Comparison of ENCODE assay signal across 8 cellular contexts in genomic region chr3:48273594-48274211, GRCh38. TPM values are rescaled to one million over a fixed set of nuclear protein-coding genes. Genes with fewer than 3 reads are reported as not detected.
DNase-seq lines count a peak whose midpoint lies in the region; ATAC-seq and TF ChIP-seq lines count a peak whose summit lies in the region.

No MANE protein-coding gene starts in this region.

- H3K4me3 ChIP-seq in GM23248 (no peak overlapping the region), epithelial cell of proximal tubule (ENCODE audit: low read depth, low read length) (no peak overlapping the region)
- no peak overlapping the region for H3K4me3 ChIP-seq in naive thymus-derived CD4-positive, alpha-beta T cell (ENCODE audit: low read length)

- 2 to 5% methylated on average over 9 of the region's 9 CpGs for whole genome bisulfite sequencing in GM23248 (ENCODE audit: low coverage in 1 of 2, low lambda C conversion rate in 2 of 2, missing lambda C conversion rate in 2 of 2), 2 experiments

- CTCF ChIA-PET in naive thymus-derived CD4-positive, alpha-beta T cell (lab: Charles Lee), result interaction anchor here (0.6 to 2.1 kb wide), 8 partner anchors 24 to 409 kb away, joined by 3 to 22 read pairs (median 4); partner anchors contain the start of gene NME6

- H3K9me3 ChIP-seq in GM23248 (ENCODE audit: low read depth), result no peaks in the 10 kb centered on the region
- no peaks in the 10 kb centered on the region for H3K9me3 ChIP-seq in naive thymus-derived CD4-positive, alpha-beta T cell (ENCODE audit: control insufficient read depth in 2 of 3, low read length in 3 of 3)

- H3K36me3 ChIP-seq in GM23248 (ENCODE audit: low read depth), result no peaks in the 10 kb centered on the region
- no peaks in the 10 kb centered on the region for H3K36me3 ChIP-seq in naive thymus-derived CD4-positive, alpha-beta T cell (ENCODE audit: control insufficient read depth in 2 of 3, insufficient read depth in 3 of 3, low read length in 3 of 3)

- H3K79me2 ChIP-seq in GM23248 (ENCODE audit: insufficient read depth), result no peaks in the 10 kb centered on the region

- H3K4me1 Mint-ChIP-seq in naive thymus-derived CD4-positive, alpha-beta T cell, result peaks cover 6 to 29% (median 21%) of the 10 kb centered on the region in 7 donors

- H3K9me2 ChIP-seq in GM23248 (ENCODE audit: insufficient read depth), result no peaks in the 10 kb centered on the region

- no peak overlapping the region for H2AFZ ChIP-seq in GM23248

- H4K20me1 ChIP-seq in GM23248 (ENCODE audit: insufficient read depth), result no peaks in the 10 kb centered on the region

- H3F3A ChIP-seq in GM23248 (ENCODE audit: insufficient read depth), result no peaks in the 10 kb centered on the region

- no peak overlapping the region for H3K27ac ChIP-seq in GM23248
- no peak overlapping the region for H3K27ac ChIP-seq in naive thymus-derived CD4-positive, alpha-beta T cell (ENCODE audit: low read depth, low read length)

- peak overlapping the region in 4 of 9 donors; percentile 8 to 74 (median 51) for H3K27ac Mint-ChIP-seq in naive thymus-derived CD4-positive, alpha-beta T cell

- no peaks in the 10 kb centered on the region for H3K27me3 Mint-ChIP-seq in naive thymus-derived CD4-positive, alpha-beta T cell

- no peaks in the 10 kb centered on the region for H3K4me1 ChIP-seq in GM23248 (ENCODE audit: insufficient read depth)
- H3K4me1 ChIP-seq in naive thymus-derived CD4-positive, alpha-beta T cell (ENCODE audit: control insufficient read depth in 2 of 2, insufficient read depth in 2 of 2, low read length in 2 of 2), result peaks cover 4 to 14% of the 10 kb centered on the region in 2 donors

- no peak overlapping the region for H3K4me3 Mint-ChIP-seq in naive thymus-derived CD4-positive, alpha-beta T cell

- DNase-seq in AML-193 (lab: John Stamatoyannopoulos, UW) (peak; percentile 85 to 86), GM23248 (peak; percentile 70), NCI-H526 (lab: John Stamatoyannopoulos, UW) (peak; percentile 20 to 76), epithelial cell of proximal tubule (ENCODE audit: low read depth) (no peak), superior temporal gyrus (ENCODE audit: extremely low spot score) (peak; percentile 86)
- DNase-seq in activated CD8-positive, alpha-beta memory T cell treated with anti-CD3 and anti-CD28 coated beads for 4 hours (ENCODE audit: low read depth in 2 of 2), result peak; percentile 11 to 15
- DNase-seq in naive thymus-derived CD4-positive, alpha-beta T cell, result peak in 8 of 9 donors; percentile 37 to 66 (median 55)

- peaks cover 0 to 20% (median 0%) of the 10 kb centered on the region in 5 donors for H3K36me3 Mint-ChIP-seq in naive thymus-derived CD4-positive, alpha-beta T cell

- POLR2A ChIA-PET in naive thymus-derived CD4-positive, alpha-beta T cell (lab: Charles Lee), result no interaction called here

- H3K9me3 Mint-ChIP-seq in naive thymus-derived CD4-positive, alpha-beta T cell, result no peaks in the 10 kb centered on the region

- TF ChIP-seq CTCF in epithelial cell of proximal tubule (conservative IDR thresholded peaks at IDR 0.05; ENCODE audit: low read depth, low read length), result peak; percentile 93

- H3K27me3 ChIP-seq in GM23248 (replicated peaks; ENCODE audit: insufficient read depth), result no peaks in the 10 kb centered on the region
- H3K27me3 ChIP-seq in naive thymus-derived CD4-positive, alpha-beta T cell (ENCODE audit: control insufficient read depth in 2 of 2, insufficient read depth in 2 of 2, low read length in 2 of 2), result no peaks in the 10 kb centered on the region

- in situ Hi-C loops in GM23248 (cut with MboI), result loop anchor here (10.0 kb wide), 1 partner anchor 161 kb away; the partner anchor contains the start of gene PLXNB1

- no peak overlapping the region for H3K9ac ChIP-seq in GM23248

- intact Hi-C loops in naive thymus-derived CD4-positive, alpha-beta T cell (cut with micrococcal nuclease), result loop anchor here (1.0 to 5.0 kb wide), 9 partner anchors 28 to 413 kb away; partner anchors contain the start of genes NME6 (in 1 of the 2), PFKFB4 (in 1 of the 2) and UQCRC1 (in 1 of the 2)

- ATAC-seq in naive thymus-derived CD4-positive, alpha-beta T cell, result peak; percentile 60
- no peak for ATAC-seq in GM18867 (IDR thresholded peaks at IDR 0.05; ENCODE audit: unreplicated experiment)

- no peak overlapping the region for H3K4me2 ChIP-seq in GM23248 (ENCODE audit: unreplicated experiment)

RNA-seq across cellular contexts. Expression of gene NME6, which starts 27.5 kb away (rescaled TPM):
- total RNA-seq in GM23248 (2014; rRNA removed; shearing (Covaris generic)), result 24.3 and 33.3 TPM in 2 replicates
- 28.9 and 30.2 TPM in 2 replicates for polyA plus RNA-seq in GM23248 (2016; fragmentation: Nextera tagmentation; extraction: Ambion mirVana)
- 45.5 and 50.0 TPM in 2 replicates for total RNA-seq in epithelial cell of proximal tubule
- total RNA-seq in naive thymus-derived CD4-positive, alpha-beta T cell, result 10 to 100 TPM; 10.8 to 35.9 (median 34.9) TPM
- 10 to 100 TPM; 48.6 to 65.5 TPM for polyA plus RNA-seq in naive thymus-derived CD4-positive, alpha-beta T cell

RNA-seq across cellular contexts. Expression of gene ZNF589, which starts 32.8 kb away (rescaled TPM):
- total RNA-seq in GM23248 (2014; rRNA removed; shearing (Covaris generic)), result 1.9 and 2.3 TPM in 2 replicates
- polyA plus RNA-seq in GM23248 (2016; fragmentation: Nextera tagmentation; extraction: Ambion mirVana), result 2.2 and 2.4 TPM in 2 replicates
- total RNA-seq in epithelial cell of proximal tubule, result 3.8 and 4.6 TPM in 2 replicates
- 10 to 100 TPM; 37.7 to 64.0 (median 40.2) TPM for total RNA-seq in naive thymus-derived CD4-positive, alpha-beta T cell
- polyA plus RNA-seq in naive thymus-derived CD4-positive, alpha-beta T cell, result 1 to 10 TPM; 5.1 to 9.2 TPM

RNA-seq across cellular contexts. Expression of gene CAMP, which starts 50.4 kb away (rescaled TPM):
- not detected in 2 replicates for total RNA-seq in GM23248 (2014; rRNA removed; shearing (Covaris generic))
- not detected in 2 replicates for polyA plus RNA-seq in GM23248 (2016; fragmentation: Nextera tagmentation; extraction: Ambion mirVana)
- not detected in 2 replicates for total RNA-seq in epithelial cell of proximal tubule
- under 1 TPM in 1 of 5 experiments, not detected in 4; 0.54 TPM for total RNA-seq in naive thymus-derived CD4-positive, alpha-beta T cell
- not detected for polyA plus RNA-seq in naive thymus-derived CD4-positive, alpha-beta T cell

RNA-seq across cellular contexts. Expression of gene SPINK8, which starts 59.8 kb away (rescaled TPM):
- total RNA-seq in GM23248 (2014; rRNA removed; shearing (Covaris generic)), result not detected in 2 replicates
- polyA plus RNA-seq in GM23248 (2016; fragmentation: Nextera tagmentation; extraction: Ambion mirVana), result not detected in 2 replicates
- total RNA-seq in epithelial cell of proximal tubule, result not detected in 2 replicates
- total RNA-seq in naive thymus-derived CD4-positive, alpha-beta T cell, result not detected
- not detected for polyA plus RNA-seq in naive thymus-derived CD4-positive, alpha-beta T cell
